In the genomic region with DNA sequence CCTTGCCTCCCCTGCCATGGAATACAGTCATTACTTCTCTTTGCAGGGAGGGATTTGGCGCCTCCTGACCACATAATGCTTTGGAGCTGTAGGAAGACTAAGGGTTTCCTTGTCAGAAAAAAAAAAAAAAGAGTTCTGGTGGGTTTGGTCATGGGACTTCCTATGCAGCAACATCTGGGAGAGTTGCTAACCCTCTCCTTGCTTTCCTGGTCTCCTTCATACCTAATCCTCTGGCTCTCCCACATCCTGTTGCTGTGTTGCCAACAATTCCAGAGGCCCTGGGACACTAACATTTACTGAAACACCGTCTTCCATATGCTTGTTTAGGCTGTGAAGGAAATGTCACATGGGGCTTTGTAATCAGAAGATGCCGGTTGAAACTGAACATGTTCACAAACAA, we compare ENCODE assay signal across 16 cellular contexts.
"Had no signal": no experiment of that assay in that cellular context is flagged by ENCODE, and none has a peak within 500 bp of the region (broad histone marks: within the 10 kb centered on the region; RNA-seq: fewer than 3 reads in every experiment).

No MANE protein-coding gene starts in this region.

- FAIRE-seq: endometrium, kidney, pancreas had no signal

- DNase-seq: activated CD4-positive, alpha-beta memory T cell treated with anti-CD3 and anti-CD28 coated beads, Interleukin-2, amount 10 ng/mL, durations not matched to agents 7 days and 5 days; activated CD4-positive, alpha-beta T cell treated with anti-CD3 and anti-CD28 coated beads for 36 hours; activated gamma-delta T cell treated with Interleukin-2 at 50 U/mL for 16 hours; activated naive CD8-positive, alpha-beta T cell treated with anti-CD3 and anti-CD28 coated beads for 36 hours; activated T-cell treated with anti-CD3 and anti-CD28 coated beads, Interleukin-2, amount 50 U/mL, for 72 hours; anterior cingulate cortex; kidney; midbrain; pancreas; T1000; thyroid gland had no signal

- H3K4me1 ChIP-seq: gastroesophageal sphincter, pancreas, thyroid gland, vagina had no signal

- H3K36me3 ChIP-seq: gastroesophageal sphincter, pancreas, thyroid gland, vagina had no signal

- H3K27ac Mint-ChIP-seq: activated CD4-positive, alpha-beta memory T cell treated with anti-CD3 and anti-CD28 coated beads, Interleukin-2, amount 10 ng/mL, durations not matched to agents 7 days and 5 days; activated CD4-positive, alpha-beta T cell treated with anti-CD3 and anti-CD28 coated beads for 36 hours; activated naive CD8-positive, alpha-beta T cell treated with anti-CD3 and anti-CD28 coated beads for 36 hours had no signal

- H3K27me3 ChIP-seq: gastroesophageal sphincter, thyroid gland, vagina had no signal

- H3K4me3 Mint-ChIP-seq: activated CD4-positive, alpha-beta memory T cell treated with anti-CD3 and anti-CD28 coated beads, Interleukin-2, amount 10 ng/mL, durations not matched to agents 7 days and 5 days; activated CD4-positive, alpha-beta T cell treated with anti-CD3 and anti-CD28 coated beads for 36 hours; activated naive CD8-positive, alpha-beta T cell treated with anti-CD3 and anti-CD28 coated beads for 36 hours; activated T-cell treated with anti-CD3 and anti-CD28 coated beads, Interleukin-2, amount 50 U/mL, for 72 hours had no signal

- H3K4me3 ChIP-seq: gastroesophageal sphincter, pancreas, skin epidermis, thyroid gland, vagina had no signal

- H3K9me3 ChIP-seq: gastroesophageal sphincter, pancreas, thyroid gland, vagina had no signal

- H3K27ac ChIP-seq: gastroesophageal sphincter, pancreas, skin epidermis, thyroid gland, vagina had no signal

- H3K4me1 Mint-ChIP-seq: activated CD4-positive, alpha-beta memory T cell treated with anti-CD3 and anti-CD28 coated beads, Interleukin-2, amount 10 ng/mL, durations not matched to agents 7 days and 5 days; activated CD4-positive, alpha-beta T cell treated with anti-CD3 and anti-CD28 coated beads for 36 hours; activated naive CD8-positive, alpha-beta T cell treated with anti-CD3 and anti-CD28 coated beads for 36 hours had no signal

- H3K27me3 Mint-ChIP-seq: activated CD4-positive, alpha-beta memory T cell treated with anti-CD3 and anti-CD28 coated beads, Interleukin-2, amount 10 ng/mL, durations not matched to agents 7 days and 5 days; activated CD4-positive, alpha-beta T cell treated with anti-CD3 and anti-CD28 coated beads for 36 hours had no signal

- ATAC-seq: activated CD4-positive, alpha-beta T cell treated with anti-CD3 and anti-CD28 coated beads for 36 hours; activated T-cell treated with anti-CD3 and anti-CD28 coated beads, Interleukin-2, amount 50 U/mL, for 72 hours; esophagus mucosa; gastroesophageal sphincter; pancreas had no signal

- H3K36me3 Mint-ChIP-seq: activated naive CD8-positive, alpha-beta T cell treated with anti-CD3 and anti-CD28 coated beads for 36 hours had no signal

- H3K9me3 Mint-ChIP-seq: activated CD4-positive, alpha-beta memory T cell treated with anti-CD3 and anti-CD28 coated beads, Interleukin-2, amount 10 ng/mL, durations not matched to agents 7 days and 5 days; activated naive CD8-positive, alpha-beta T cell treated with anti-CD3 and anti-CD28 coated beads for 36 hours; activated T-cell treated with anti-CD3 and anti-CD28 coated beads, Interleukin-2, amount 50 U/mL, for 72 hours had no signal
